ENCODE assay signal across 1 cellular context in genomic region chr5:14326035-14326909, GRCh38.
TF ChIP-seq lines count a peak whose summit lies in the region.

No MANE protein-coding gene starts in this region.

TF ChIP-seq in A549, 52 proteins besides CTCF, POLR2A, EP300 and RAD21 (continued from another document):
- TF ChIP-seq FOSL2 (IDR thresholded peaks at IDR 0.05) (no peak), FOSL2 (CRISPR knock-in tag; IDR thresholded peaks at IDR 0.05) (no peak), CBX2 (IDR thresholded peaks at IDR 0.05; ENCODE audit: borderline replicate concordance, low read depth) (no peak)
